12 cellular contexts compared by ENCODE assay signal in genomic region chr4:107379054-107379869, GRCh38.
A peak's percentile ranks its signal among the peaks of the same experiment; 100 is the strongest.
DNase-seq lines count a peak whose midpoint lies in the region; ATAC-seq and TF ChIP-seq lines count a peak whose summit lies in the region.
"Had no signal": no experiment of that assay in that cellular context is flagged by ENCODE, and none has a peak within 500 bp of the region (broad histone marks: within the 10 kb centered on the region; RNA-seq: fewer than 3 reads in every experiment).

No MANE protein-coding gene starts in this region.

- H3K36me3 ChIP-seq in brain microvascular endothelial cell (replicated peaks): no peaks in the 10 kb centered on the region

- no peaks in the 10 kb centered on the region for H3K27me3 ChIP-seq in brain microvascular endothelial cell (replicated peaks)

- peak overlapping the region; percentile 3 for H3K27ac ChIP-seq in brain microvascular endothelial cell
- H3K27ac ChIP-seq: coronary artery had no signal

- DNase-seq in AG08395 (ENCODE audit: low spot score) (peak; percentile 50), HS-5 (ENCODE audit: low read depth) (peak; percentile 2), brain microvascular endothelial cell (peak; percentile 7), kidney tubule cell (ENCODE audit: low spot score) (peak; percentile 10), C1 segment of cervical spinal cord (lab: John Stamatoyannopoulos, UW) (no peak)
- no peak for DNase-seq in stimulated activated CD4-positive, alpha-beta T cell treated with anti-CD3 and anti-CD28 coated beads, Interleukin-12 subunit alpha, Interleukin-12 subunit beta, amount 100 ng/mL, for 4 hours
- DNase-seq in stimulated activated naive CD4-positive, alpha-beta T cell treated with Interleukin-2 at 50 U/mL for 16 hours (lab: John Stamatoyannopoulos, UW): no peak
- DNase-seq: activated B cell treated with CpG ODN at 0.5 μM for 24 hours, NCI-H2107 had no signal

- in situ Hi-C loops in brain microvascular endothelial cell (cut with HindIII; ENCODE audit: low pct_ligation_motif_present, low sequenced_read_pairs): no loop called here

- no peak for ATAC-seq in GM21390 (IDR thresholded peaks at IDR 0.05; ENCODE audit: unreplicated experiment)
- ATAC-seq: stimulated activated memory B cell treated with anti-CD40 and anti-IgM and Interleukin-4, amounts not matched to agents 10 μg/mL and 1 μg/mL and 100 μg/mL, for 72 hours had no signal

- no peak for TF ChIP-seq CTCF in brain microvascular endothelial cell (IDR thresholded peaks at IDR 0.05; ENCODE audit: low read depth, low read length, missing control alignments)

- no peak overlapping the region for H3K4me3 ChIP-seq in brain microvascular endothelial cell (ENCODE audit: low read depth, low read length)
- H3K4me3 ChIP-seq: coronary artery had no signal

Comparison
In these comparisons a context has a peak if more than half of its experiments do, and no peak if none do; other contexts are left out.
1. DNase-seq: peak in AG08395 (single experiment), HS-5 (single experiment), brain microvascular endothelial cell (single experiment) and kidney tubule cell (single experiment); none in C1 segment of cervical spinal cord (0 of 14), stimulated activated CD4-positive, alpha-beta T cell treated with anti-CD3 and anti-CD28 coated beads, Interleukin-12 subunit alpha, Interleukin-12 subunit beta, amount 100 ng/mL, for 4 hours (single experiment) and stimulated activated naive CD4-positive, alpha-beta T cell treated with Interleukin-2 at 50 U/mL for 16 hours (single experiment).